23 cellular contexts compared by ENCODE assay signal in genomic region chr16:83840060-83840617, GRCh38.
"Had no signal": no experiment of that assay in that cellular context is flagged by ENCODE, and none has a peak within 500 bp of the region (broad histone marks: within the 10 kb centered on the region; RNA-seq: fewer than 3 reads in every experiment).

No MANE protein-coding gene starts in this region.

- H3K27me3 ChIP-seq: colonic mucosa, right atrium auricular region, sigmoid colon, testis, tibial nerve had no signal

- DNase-seq: colonic mucosa; dermis blood vessel endothelial cell; erythroblast; heart left ventricle; hippocampal formation; kidney; left cardiac atrium; left ventricle myocardium inferior; lower lobe of right lung; mesenchymal stem cell; naive thymus-derived CD8-positive, alpha-beta T cell; posterior cingulate gyrus; stimulated activated CD4-positive, alpha-beta T cell treated with anti-CD3 and anti-CD28 coated beads, Interleukin-2, amount 100 ng/mL, for 24 hours; stimulated activated CD4-positive, alpha-beta T cell treated with anti-CD3 and anti-CD28 coated beads, Interleukin-4, amount 100 ng/mL, for 4 hours; stimulated activated naive B cell treated with anti-CD40 and anti-IgM and Interleukin-4, amounts not matched to agents 10 μg/mL and 1 μg/mL and 100 μg/mL, for 72 hours; stimulated activated naive CD8-positive, alpha-beta T cell treated with anti-CD3 and anti-CD28 coated beads, Interleukin-15, amount 100 ng/mL, for 72 hours; testis had no signal

- ATAC-seq: heart left ventricle; left cardiac atrium; lower lobe of right lung; naive thymus-derived CD8-positive, alpha-beta T cell; stimulated activated naive B cell treated with anti-CD40 and anti-IgM and Interleukin-4, amounts not matched to agents 10 μg/mL and 1 μg/mL and 100 μg/mL, for 72 hours; stimulated activated naive CD8-positive, alpha-beta T cell treated with anti-CD3 and anti-CD28 coated beads, Interleukin-15, amount 100 ng/mL, for 72 hours had no signal

- FAIRE-seq: endothelial cell of umbilical vein, frontal cortex, kidney had no signal

- H3K9me3 Mint-ChIP-seq: stimulated activated naive CD8-positive, alpha-beta T cell treated with anti-CD3 and anti-CD28 coated beads, Interleukin-15, amount 100 ng/mL, for 72 hours had no signal

- H3K36me3 Mint-ChIP-seq: naive thymus-derived CD8-positive, alpha-beta T cell; stimulated activated naive B cell treated with anti-CD40 and anti-IgM and Interleukin-4, amounts not matched to agents 10 μg/mL and 1 μg/mL and 100 μg/mL, for 72 hours had no signal

- H3K4me3 ChIP-seq: colonic mucosa, heart left ventricle, left ventricle myocardium inferior, lower lobe of right lung, right atrium auricular region, sigmoid colon, skin epidermis, testis, tibial nerve had no signal

- H3K9me3 ChIP-seq: colonic mucosa, heart left ventricle, lower lobe of right lung, right atrium auricular region, sigmoid colon, testis, tibial nerve had no signal

- H3K27ac ChIP-seq: colonic mucosa, heart left ventricle, left ventricle myocardium inferior, lower lobe of right lung, right atrium auricular region, sigmoid colon, skin epidermis, testis, tibial nerve had no signal

- H3K4me1 ChIP-seq: colonic mucosa, right atrium auricular region, testis, tibial nerve had no signal

- H3K36me3 ChIP-seq: colonic mucosa, heart left ventricle, left ventricle myocardium inferior, lower lobe of right lung, right atrium auricular region, sigmoid colon, tibial nerve had no signal

- H3K27ac Mint-ChIP-seq: naive thymus-derived CD8-positive, alpha-beta T cell; stimulated activated naive B cell treated with anti-CD40 and anti-IgM and Interleukin-4, amounts not matched to agents 10 μg/mL and 1 μg/mL and 100 μg/mL, for 72 hours; stimulated activated naive CD8-positive, alpha-beta T cell treated with anti-CD3 and anti-CD28 coated beads, Interleukin-15, amount 100 ng/mL, for 72 hours had no signal

- H3K4me3 Mint-ChIP-seq: naive thymus-derived CD8-positive, alpha-beta T cell; stimulated activated naive B cell treated with anti-CD40 and anti-IgM and Interleukin-4, amounts not matched to agents 10 μg/mL and 1 μg/mL and 100 μg/mL, for 72 hours; stimulated activated naive CD8-positive, alpha-beta T cell treated with anti-CD3 and anti-CD28 coated beads, Interleukin-15, amount 100 ng/mL, for 72 hours had no signal
